In the genomic region with DNA sequence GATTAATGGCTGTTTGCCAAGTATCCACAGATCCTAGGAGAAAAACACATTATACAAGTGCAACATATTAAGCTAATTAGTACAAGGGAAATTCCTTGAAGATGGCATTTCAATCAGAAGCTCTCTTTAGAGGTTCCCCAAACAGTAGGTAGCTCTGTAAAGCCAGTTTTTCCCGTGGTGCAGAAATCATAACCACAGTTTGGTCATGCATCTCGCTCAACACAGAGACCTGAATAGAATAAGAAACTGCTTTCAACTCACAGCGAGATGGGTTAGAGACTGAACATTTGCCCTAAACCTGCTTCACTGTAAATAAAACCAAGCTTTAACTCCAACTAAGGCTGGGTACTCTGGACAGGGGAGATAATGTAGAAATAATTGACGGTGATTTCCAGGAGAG, we compare ENCODE assay signal across 22 cellular contexts.
"Had no signal": no experiment of that assay in that cellular context is flagged by ENCODE, and none has a peak within 500 bp of the region (broad histone marks: within the 10 kb centered on the region; RNA-seq: fewer than 3 reads in every experiment).

No MANE protein-coding gene starts in this region.

- H3K4me2 ChIP-seq: SK-N-SH had no signal

- DNase-seq: activated CD4-positive, alpha-beta memory T cell treated with anti-CD3 and anti-CD28 coated beads, Interleukin-2, amount 10 ng/mL, durations not matched to agents 7 days and 5 days; activated CD4-positive, alpha-beta T cell treated with anti-CD3 and anti-CD28 coated beads, Interleukin-2, amount 50 U/mL, for 1 hour; activated CD4-positive, CD25-positive, alpha-beta regulatory T cell; activated gamma-delta T cell; activated naive CD4-positive, alpha-beta T cell treated with anti-CD3 and anti-CD28 coated beads for 36 hours; activated T-cell treated with anti-CD3 and anti-CD28 coated beads for 4 hours; activated T-cell treated with anti-CD3 and anti-CD28 coated beads, Interleukin-2, amount 50 U/mL, for 48 hours; amygdala; KG1; NCI-H1092; NCI-H1436; NCI-H1694 treated with DMSO at 0.1 percent for 48 hours; NCI-H2029 treated with DMSO at 0.1 percent for 48 hours; NCI-H345; NCI-H524; NK-92 treated with Interleukin-12 subunit alpha and Interleukin-12 subunit beta, amount 100 ng/mL, for 24 hours; OCI-M1; RPMI8226; SK-N-SH; T-helper 1 cell had no signal

- H3K27ac ChIP-seq: cardiac muscle cell, VCaP had no signal

- H3K9me3 ChIP-seq: SK-N-SH had no signal

- H3K27me3 ChIP-seq: cardiac muscle cell had no signal

- H3K4me3 ChIP-seq: cardiac muscle cell had no signal

- H3K9ac ChIP-seq: SK-N-SH had no signal

- H3K36me3 ChIP-seq: cardiac muscle cell had no signal
